Comparison of ENCODE assay signal across 1 cellular context in genomic region chr19:8096071-8096470, GRCh38.
TF ChIP-seq lines count a peak whose summit lies in the region.

No MANE protein-coding gene starts in this region.

TF ChIP-seq in K562, 482 proteins besides CTCF, POLR2A, EP300 and RAD21 (continued from another document):
- TF ChIP-seq ZBTB33 (CRISPR knock-in tag; IDR thresholded peaks at IDR 0.05): no peak
- TF ChIP-seq POLR3G (IDR thresholded peaks at IDR 0.05; ENCODE audit: extremely low read depth, insufficient read length, insufficient replicate concordance): no peak
- no peak for TF ChIP-seq YBX1 (IDR thresholded peaks at IDR 0.05)
- TF ChIP-seq ZNF830 (CRISPR knock-in tag; IDR thresholded peaks at IDR 0.05): no peak
- TF ChIP-seq ZBTB40 (IDR thresholded peaks at IDR 0.05): no peak
- no peak for TF ChIP-seq ZBTB40 (CRISPR knock-in tag; IDR thresholded peaks at IDR 0.05)
- TF ChIP-seq HDAC2 (IDR thresholded peaks at IDR 0.05): peak; percentile 67; the same call in 1 of the 2 replicates
- no peak for TF ChIP-seq XRCC5 (IDR thresholded peaks at IDR 0.05; ENCODE audit: low read depth, low read length)
- TF ChIP-seq RBM25 (IDR thresholded peaks at IDR 0.05; ENCODE audit: low read depth, low read length, severe bottlenecking): peak; percentile 67
- no peak for TF ChIP-seq FOXM1 (IDR thresholded peaks at IDR 0.05; ENCODE audit: low read depth)
- TF ChIP-seq FOXM1 (CRISPR knock-in tag; IDR thresholded peaks at IDR 0.05; ENCODE audit: low read depth): no peak
- TF ChIP-seq ZNF785 (CRISPR knock-in tag; IDR thresholded peaks at IDR 0.05): no peak
- no peak for TF ChIP-seq REST (CRISPR knock-in tag; IDR thresholded peaks at IDR 0.05; ENCODE audit: low read depth)
- no peak for TF ChIP-seq HDAC8 (tag; IDR thresholded peaks at IDR 0.05)
TF ChIP-seq in K562: peak in this region for 10.
